ENCODE assay signal across 26 cellular contexts in genomic region chr3:72560857-72561675, GRCh38.
A peak's percentile ranks its signal among the peaks of the same experiment; 100 is the strongest.
DNase-seq lines count a peak whose midpoint lies in the region; ATAC-seq, FAIRE-seq and TF ChIP-seq lines count a peak whose summit lies in the region.
"Had no signal": no experiment of that assay in that cellular context is flagged by ENCODE, and none has a peak within 500 bp of the region (broad histone marks: within the 10 kb centered on the region; RNA-seq: fewer than 3 reads in every experiment).

No MANE protein-coding gene starts in this region.

- H3K4me3 ChIP-seq in mammary epithelial cell (replicated peaks in 1 of 3; ENCODE audit: insufficient read depth in 1 of 3, low read depth in 2 of 3, low read length in 3 of 3), result no peak overlapping the region
- no peak overlapping the region for H3K4me3 ChIP-seq in bronchial epithelial cell (ENCODE audit: low read depth, low read length)
- no peak overlapping the region for H3K4me3 ChIP-seq in iPS-18a (ENCODE audit: low read length)
- H3K4me3 ChIP-seq: GM23248, heart left ventricle, stomach had no signal

- 89% methylated on average over 8 of the region's 8 CpGs for WGBS in mammary epithelial cell (ENCODE audit: low coverage, missing lambda C conversion rate)

- peak overlapping the region; percentile 40 for H2AFZ ChIP-seq in mammary epithelial cell (ENCODE audit: low read depth, low read length)
- H2AFZ ChIP-seq: GM23248 had no signal

- H3K4me2 ChIP-seq in mammary epithelial cell (ENCODE audit: insufficient read depth, low read depth, low read length), result no peak overlapping the region

- TF ChIP-seq CTCF in mammary epithelial cell (conservative IDR thresholded peaks at IDR 0.05 in 1 of 2, IDR thresholded peaks at IDR 0.05 in 1 of 2; ENCODE audit: extremely low read depth in 1 of 2, insufficient read depth in 1 of 2, low read depth in 1 of 2, low read length in 2 of 2) (no peak), MCF 10A (IDR thresholded peaks at IDR 0.05; ENCODE audit: unreplicated experiment) (no peak), bronchial epithelial cell (IDR thresholded peaks at IDR 0.05; ENCODE audit: insufficient read depth, low read length, severe bottlenecking) (no peak)

- intact Hi-C loops in mammary epithelial cell (cut with micrococcal nuclease) (no loop called here), MCF 10A (cut with micrococcal nuclease) (no loop called here)

- H3K36me3 Mint-ChIP-seq in MCF 10A (ENCODE audit: insufficient read depth, unreplicated experiment), result peaks cover 6% of the 10 kb centered on the region
- H3K36me3 Mint-ChIP-seq in natural killer cell treated with Interleukin-12 subunit alpha and Interleukin-12 subunit beta and Interleukin-15 and Interleukin-18, amount 100 ng/mL, for 72 hours, result no peaks in the 10 kb centered on the region
- H3K36me3 Mint-ChIP-seq in activated CD8-positive, alpha-beta memory T cell treated with anti-CD3 and anti-CD28 coated beads, Interleukin-2, amount 10 ng/mL, durations not matched to agents 7 days and 5 days, result peaks cover 6% of the 10 kb centered on the region
- H3K36me3 Mint-ChIP-seq: CD8-positive, alpha-beta memory T cell; immature natural killer cell had no signal

- DNase-seq in mammary epithelial cell, result peak; percentile 31
- no peak for DNase-seq in MCF 10A (ENCODE audit: unreplicated experiment)
- peak; percentile 52 for DNase-seq in bronchial epithelial cell (ENCODE audit: low read depth)
- DNase-seq in superior temporal gyrus (ENCODE audit: extremely low spot score), result peak; percentile 31
- no peak for DNase-seq in natural killer cell treated with Interleukin-12 subunit alpha and Interleukin-12 subunit beta and Interleukin-15 and Interleukin-18, amount 100 ng/mL, for 72 hours (ENCODE audit: low spot score)
- no peak for DNase-seq in activated CD8-positive, alpha-beta memory T cell treated with anti-CD3 and anti-CD28 coated beads, Interleukin-2, amount 10 ng/mL, durations not matched to agents 7 days and 5 days
- DNase-seq: 8988T; activated CD4-positive, alpha-beta T cell treated with anti-CD3 and anti-CD28 coated beads, Interleukin-2, amount 50 U/mL, for 4 hours; activated CD8-positive, alpha-beta memory T cell treated with anti-CD3 and anti-CD28 coated beads, Interleukin-2, amount 50 U/mL, for 48 hours; activated naive CD8-positive, alpha-beta T cell treated with anti-CD3 and anti-CD28 coated beads for 36 hours; AML-193; CD8-positive, alpha-beta memory T cell; GM23248; heart left ventricle; immature natural killer cell; KBM-7; NCI-H146; NCI-H2171 treated with DMSO at 0.1 percent for 48 hours; NCI-H526 treated with DMSO at 0.1 percent for 48 hours; stimulated activated CD4-positive, alpha-beta T cell treated with anti-CD3 and anti-CD28 coated beads, Interleukin-12 subunit alpha, Interleukin-12 subunit beta, amount 100 ng/mL, for 4 hours; stomach; trophoblast cell; WERI-Rb-1 had no signal

- no peaks in the 10 kb centered on the region for H3K79me2 ChIP-seq in mammary epithelial cell (ENCODE audit: insufficient read depth, low read length)

- POLR2A ChIA-PET in MCF 10A (lab: Yijun Ruan, JAX), result no interaction called here

- no peak overlapping the region for H3K4me3 Mint-ChIP-seq in MCF 10A (ENCODE audit: unreplicated experiment)
- H3K4me3 Mint-ChIP-seq in natural killer cell treated with Interleukin-12 subunit alpha and Interleukin-12 subunit beta and Interleukin-15 and Interleukin-18, amount 100 ng/mL, for 72 hours, result no peak overlapping the region
- H3K4me3 Mint-ChIP-seq in activated CD8-positive, alpha-beta memory T cell treated with anti-CD3 and anti-CD28 coated beads, Interleukin-2, amount 10 ng/mL, durations not matched to agents 7 days and 5 days, result no peak overlapping the region
- H3K4me3 Mint-ChIP-seq: activated naive CD8-positive, alpha-beta T cell treated with anti-CD3 and anti-CD28 coated beads for 36 hours; CD8-positive, alpha-beta memory T cell; immature natural killer cell had no signal

- H3K9me3 Mint-ChIP-seq in MCF 10A (ENCODE audit: unreplicated experiment), result peaks cover 14% of the 10 kb centered on the region
- peaks cover 3% of the 10 kb centered on the region for H3K9me3 Mint-ChIP-seq in natural killer cell treated with Interleukin-12 subunit alpha and Interleukin-12 subunit beta and Interleukin-15 and Interleukin-18, amount 100 ng/mL, for 72 hours
- H3K9me3 Mint-ChIP-seq in activated CD8-positive, alpha-beta memory T cell treated with anti-CD3 and anti-CD28 coated beads, Interleukin-2, amount 10 ng/mL, durations not matched to agents 7 days and 5 days (ENCODE audit: low read depth), result peaks cover 6% of the 10 kb centered on the region

- H3K9me3 ChIP-seq in mammary epithelial cell (replicated peaks; ENCODE audit: insufficient read depth, low read length) (no peaks in the 10 kb centered on the region), iPS-18a (ENCODE audit: control insufficient read depth, low read depth, low read length) (no peaks in the 10 kb centered on the region)

- BruUV-seq in mammary epithelial cell (replicated peaks; lab: Mats Ljungman, UMichigan) (no TSS peak), MCF 10A (replicated peaks; lab: Mats Ljungman, UMichigan) (no TSS peak)

- H3K27me3 ChIP-seq in mammary epithelial cell (ENCODE audit: insufficient read depth, low read length), result no peaks in the 10 kb centered on the region
- no peaks in the 10 kb centered on the region for H3K27me3 ChIP-seq in bronchial epithelial cell (ENCODE audit: control insufficient read depth, insufficient read depth, low read length)
- no peaks in the 10 kb centered on the region for H3K27me3 ChIP-seq in iPS-18a (ENCODE audit: control insufficient read depth, insufficient read depth, low read length)
- H3K27me3 ChIP-seq: heart left ventricle, stomach had no signal

- H3K27me3 Mint-ChIP-seq in MCF 10A (ENCODE audit: insufficient read depth, unreplicated experiment), result no peaks in the 10 kb centered on the region
- peaks cover 4 to 6% of the 10 kb centered on the region in 2 donors for H3K27me3 Mint-ChIP-seq in natural killer cell treated with Interleukin-12 subunit alpha and Interleukin-12 subunit beta and Interleukin-15 and Interleukin-18, amount 100 ng/mL, for 72 hours
- H3K27me3 Mint-ChIP-seq in activated CD8-positive, alpha-beta memory T cell treated with anti-CD3 and anti-CD28 coated beads, Interleukin-2, amount 10 ng/mL, durations not matched to agents 7 days and 5 days, result no peaks in the 10 kb centered on the region
- H3K27me3 Mint-ChIP-seq: activated naive CD8-positive, alpha-beta T cell treated with anti-CD3 and anti-CD28 coated beads for 36 hours; CD8-positive, alpha-beta memory T cell had no signal

- no peak for ATAC-seq in natural killer cell treated with Interleukin-12 subunit alpha and Interleukin-12 subunit beta and Interleukin-15 and Interleukin-18, amount 100 ng/mL, for 72 hours
- ATAC-seq in GM18873 (IDR thresholded peaks at IDR 0.05; ENCODE audit: low FRiP score, unreplicated experiment), result no peak
- ATAC-seq in activated CD8-positive, alpha-beta memory T cell treated with anti-CD3 and anti-CD28 coated beads, Interleukin-2, amount 10 ng/mL, durations not matched to agents 7 days and 5 days, result no peak
- ATAC-seq: heart left ventricle had no signal

- H3K27ac ChIP-seq in mammary epithelial cell (ENCODE audit: insufficient read depth, low read depth, low read length) (no peak overlapping the region), iPS-18a (ENCODE audit: low read length) (peak overlapping the region; percentile 17)
- H3K27ac ChIP-seq: GM23248, heart left ventricle, stomach, WERI-Rb-1 had no signal

- FAIRE-seq in bronchial epithelial cell (lab: Jason Lieb, UNC), result no peak
- FAIRE-seq: colon had no signal

- no peaks in the 10 kb centered on the region for H4K20me1 ChIP-seq in mammary epithelial cell (ENCODE audit: insufficient read depth, low read length)

- no peak overlapping the region for H3K27ac Mint-ChIP-seq in MCF 10A (ENCODE audit: low read depth, unreplicated experiment)
- H3K27ac Mint-ChIP-seq in natural killer cell treated with Interleukin-12 subunit alpha and Interleukin-12 subunit beta and Interleukin-15 and Interleukin-18, amount 100 ng/mL, for 72 hours, result no peak overlapping the region
- no peak overlapping the region for H3K27ac Mint-ChIP-seq in activated CD8-positive, alpha-beta memory T cell treated with anti-CD3 and anti-CD28 coated beads, Interleukin-2, amount 10 ng/mL, durations not matched to agents 7 days and 5 days
- H3K27ac Mint-ChIP-seq: activated naive CD8-positive, alpha-beta T cell treated with anti-CD3 and anti-CD28 coated beads for 36 hours; CD8-positive, alpha-beta memory T cell; immature natural killer cell had no signal

- in situ Hi-C loops in mammary epithelial cell (cut with MboI; ENCODE audit: low sequenced_read_pairs in 2 of 2), result no loop called here

- peaks cover 5% of the 10 kb centered on the region for H3K4me1 Mint-ChIP-seq in MCF 10A (ENCODE audit: insufficient read depth, unreplicated experiment)
- no peaks in the 10 kb centered on the region for H3K4me1 Mint-ChIP-seq in natural killer cell treated with Interleukin-12 subunit alpha and Interleukin-12 subunit beta and Interleukin-15 and Interleukin-18, amount 100 ng/mL, for 72 hours (ENCODE audit: low read depth in 2 of 2)
- H3K4me1 Mint-ChIP-seq in activated CD8-positive, alpha-beta memory T cell treated with anti-CD3 and anti-CD28 coated beads, Interleukin-2, amount 10 ng/mL, durations not matched to agents 7 days and 5 days, result peaks cover 2% of the 10 kb centered on the region
- H3K4me1 Mint-ChIP-seq: activated naive CD8-positive, alpha-beta T cell treated with anti-CD3 and anti-CD28 coated beads for 36 hours; CD8-positive, alpha-beta memory T cell; immature natural killer cell had no signal

- dilution Hi-C loops in mammary epithelial cell (cut with HindIII; ENCODE audit: low sequenced_read_pairs), result no loop called here

- CTCF ChIA-PET in mammary epithelial cell (lab: Charles Lee; ENCODE audit: low non-redundant PET), result no interaction called here
- CTCF ChIA-PET in MCF 10A (lab: Yijun Ruan, JAX), result interaction anchor here (0.5 to 0.6 kb wide), 2 partner anchors 31 to 130 kb away, joined by 3 read pairs; no protein-coding TSS in a partner anchor
- CTCF ChIA-PET in activated CD8-positive, alpha-beta memory T cell treated with anti-CD3 and anti-CD28 coated beads, Interleukin-2, amount 10 ng/mL, durations not matched to agents 7 days and 5 days (lab: Charles Lee), result no interaction called here

- H3K4me1 ChIP-seq in mammary epithelial cell (ENCODE audit: insufficient read depth, low read length), result peaks cover 6% of the 10 kb centered on the region
- H3K4me1 ChIP-seq in iPS-18a (ENCODE audit: control insufficient read depth, low read depth, low read length), result peaks cover 12% of the 10 kb centered on the region
- H3K4me1 ChIP-seq: stomach had no signal

- H3K9ac ChIP-seq in mammary epithelial cell (ENCODE audit: insufficient read depth, low read length), result no peak overlapping the region
- no peak overlapping the region for H3K9ac ChIP-seq in iPS-18a (ENCODE audit: low read length)
- H3K9ac ChIP-seq: GM23248 had no signal

- H3K36me3 ChIP-seq in mammary epithelial cell (ENCODE audit: insufficient read depth, low read length), result no peaks in the 10 kb centered on the region
- H3K36me3 ChIP-seq in bronchial epithelial cell (ENCODE audit: control insufficient read depth, insufficient read depth, low read length), result no peaks in the 10 kb centered on the region
- H3K36me3 ChIP-seq in iPS-18a (ENCODE audit: control insufficient read depth, low read depth, low read length), result no peaks in the 10 kb centered on the region
- H3K36me3 ChIP-seq: heart left ventricle, stomach, WERI-Rb-1 had no signal

Comparison
In these comparisons a context has a peak if more than half of its experiments do, and no peak if none do; other contexts are left out.
1. DNase-seq: peak in mammary epithelial cell (single experiment), bronchial epithelial cell (single experiment) and superior temporal gyrus (single experiment); none in MCF 10A (single experiment), natural killer cell treated with Interleukin-12 subunit alpha and Interleukin-12 subunit beta and Interleukin-15 and Interleukin-18, amount 100 ng/mL, for 72 hours (single experiment) and activated CD8-positive, alpha-beta memory T cell treated with anti-CD3 and anti-CD28 coated beads, Interleukin-2, amount 10 ng/mL, durations not matched to agents 7 days and 5 days (single experiment).